In the genomic region with DNA sequence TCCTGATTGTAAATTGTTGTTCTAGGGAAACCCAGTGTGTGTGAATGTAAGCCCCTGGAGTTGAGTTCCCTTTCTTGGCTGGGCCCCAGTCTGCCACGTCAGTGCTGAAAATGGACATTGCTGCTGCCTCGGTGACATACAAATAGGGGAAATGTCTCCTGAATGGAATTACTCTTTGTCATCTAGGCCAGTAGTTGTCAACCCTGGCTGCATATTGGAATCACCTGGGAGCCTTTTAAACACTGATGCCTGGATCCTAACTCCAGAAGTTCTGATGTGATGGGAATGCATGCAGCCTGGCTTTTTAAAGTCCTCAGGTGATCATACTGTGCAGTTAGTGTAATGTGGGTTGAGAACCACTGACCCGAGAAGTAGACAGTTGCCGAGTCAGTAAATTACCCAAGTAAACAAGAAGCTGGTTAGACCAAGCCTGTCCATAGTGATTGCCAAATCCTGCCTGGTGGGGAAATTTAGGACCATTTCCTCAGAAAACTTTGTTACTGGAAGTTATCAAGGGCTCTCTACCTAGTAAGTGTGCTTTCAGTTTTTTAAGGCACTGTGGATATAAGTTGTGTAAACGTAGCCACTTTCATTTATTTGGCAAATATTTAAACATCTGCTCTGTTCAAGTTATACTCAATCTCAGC, we compare ENCODE assay signal across 11 cellular contexts. TPM values are rescaled to one million over a fixed set of nuclear protein-coding genes. Genes with fewer than 3 reads are reported as not detected.
DNase-seq lines count a peak whose midpoint lies in the region; ATAC-seq, FAIRE-seq and TF ChIP-seq lines count a peak whose summit lies in the region.
"Had no signal": no experiment of that assay in that cellular context is flagged by ENCODE, and none has a peak within 500 bp of the region (broad histone marks: within the 10 kb centered on the region; RNA-seq: fewer than 3 reads in every experiment).

No MANE protein-coding gene starts in this region.

- H3K4me3 ChIP-seq in GM12878 (no peak overlapping the region), HepG2 (replicated peaks in 1 of 3; ENCODE audit: insufficient read depth in 1 of 3, low read depth in 2 of 3, low read length in 3 of 3) (no peak overlapping the region), ovary (no peak overlapping the region)

- H3K4me3 Mint-ChIP-seq in activated T-cell treated with anti-CD3 and anti-CD28 coated beads, Interleukin-2, amount 50 U/mL, for 24 hours: peak overlapping the region; percentile 15
- peak overlapping the region in 1 of 2 donors; percentile 1 for H3K4me3 Mint-ChIP-seq in stimulated activated naive CD8-positive, alpha-beta T cell treated with anti-CD3 and anti-CD28 coated beads, Interleukin-15, amount 100 ng/mL, for 72 hours

- H3K4me2 ChIP-seq in GM12878 (ENCODE audit: control insufficient read depth, insufficient read depth) (peak overlapping the region; percentile 26), HepG2 (ENCODE audit: low read depth, low read length) (peak overlapping the region; percentile 16)

- WGBS in GM12878 (ENCODE audit: insufficient coverage, insufficient replicate concordance, low lambda C conversion rate, missing lambda C conversion rate): 2% methylated on average over 5 of the region's 5 CpGs
- 33% methylated on average over 5 of the region's 5 CpGs for WGBS in HepG2 (ENCODE audit: low lambda C conversion rate)
- WGBS in ovary, 3 donors: 83 to 90% (median 85%) methylated on average over 5 of the region's 5 CpGs

- H3K79me2 ChIP-seq in GM12878 (ENCODE audit: control insufficient read depth, insufficient read depth, low read length): no peaks in the 10 kb centered on the region
- H3K79me2 ChIP-seq in HepG2 (ENCODE audit: insufficient read depth, low read length): no peaks in the 10 kb centered on the region

- TF ChIP-seq CTCF in GM12878 (IDR thresholded peaks at IDR 0.05 in 2 of 3, conservative IDR thresholded peaks at IDR 0.05 in 1 of 3; ENCODE audit: control insufficient read depth in 2 of 3, extremely low read depth in 1 of 3, insufficient read depth in 1 of 3, low read depth in 3 of 3, low read length in 3 of 3) (no peak), HepG2 (CRISPR knock-in tag; IDR thresholded peaks at IDR 0.05) (no peak), ovary (IDR thresholded peaks at IDR 0.05) (no peak)

- no peak for DNase-seq in activated T-cell treated with anti-CD3 and anti-CD28 coated beads, Interleukin-2, amount 50 U/mL, for 24 hours
- no peak for DNase-seq in activated T-cell treated with anti-CD3 and anti-CD28 coated beads for 4 hours
- DNase-seq in GM12878 (ENCODE audit: low read depth, low spot score): no peak
- peak; percentile 61 for DNase-seq in HepG2 (ENCODE audit: low spot score)
- no peak for DNase-seq in stimulated activated naive CD8-positive, alpha-beta T cell treated with anti-CD3 and anti-CD28 coated beads, Interleukin-15, amount 100 ng/mL, for 72 hours
- no peak for DNase-seq in ovary
- no peak for DNase-seq in NCI-H82 (lab: John Stamatoyannopoulos, UW)
- no peak for DNase-seq in SIG-M5 (lab: John Stamatoyannopoulos, UW)
- DNase-seq: NCI-H2171, retina, SHP77 had no signal

- peaks cover 5% of the 10 kb centered on the region for H3K9me3 Mint-ChIP-seq in activated T-cell treated with anti-CD3 and anti-CD28 coated beads, Interleukin-2, amount 50 U/mL, for 24 hours
- peaks cover 9 to 20% of the 10 kb centered on the region in 2 donors for H3K9me3 Mint-ChIP-seq in stimulated activated naive CD8-positive, alpha-beta T cell treated with anti-CD3 and anti-CD28 coated beads, Interleukin-15, amount 100 ng/mL, for 72 hours

- TF ChIP-seq RAD21 in GM12878 (IDR thresholded peaks at IDR 0.05; ENCODE audit: insufficient read depth, low read depth, low read length): no peak
- no peak for TF ChIP-seq RAD21 in HepG2 (CRISPR knock-in tag; IDR thresholded peaks at IDR 0.05)

- H3K9ac ChIP-seq in GM12878 (ENCODE audit: control insufficient read depth, insufficient read depth, low read length) (no peak overlapping the region), HepG2 (ENCODE audit: insufficient read depth, low read depth, low read length) (no peak overlapping the region)

- no peak for FAIRE-seq in GM12878 (lab: Jason Lieb, UNC)
- FAIRE-seq in HepG2 (lab: Jason Lieb, UNC): peak; percentile 48

- ATAC-seq in GM12878: peak; percentile 69
- ATAC-seq in HepG2: peak; percentile 69
- peak; percentile 8 for ATAC-seq in stimulated activated naive CD8-positive, alpha-beta T cell treated with anti-CD3 and anti-CD28 coated beads, Interleukin-15, amount 100 ng/mL, for 72 hours

- intact Hi-C loops in GM12878 (cut with micrococcal nuclease; ENCODE audit: unreplicated experiment) (loop anchor here (10.0 kb wide), 1 partner anchor 250 kb away; no protein-coding TSS in a partner anchor), HepG2 (cut with micrococcal nuclease; ENCODE audit: unreplicated experiment) (no loop called here), ovary (cut with DNase I) (no loop called here)

- H4K20me1 ChIP-seq in GM12878 (ENCODE audit: control insufficient read depth, insufficient read depth): no peaks in the 10 kb centered on the region
- H4K20me1 ChIP-seq in HepG2 (ENCODE audit: insufficient read depth, low read length): no peaks in the 10 kb centered on the region

- H3K4me1 Mint-ChIP-seq in activated T-cell treated with anti-CD3 and anti-CD28 coated beads, Interleukin-2, amount 50 U/mL, for 24 hours (ENCODE audit: low read depth): peaks cover 76% of the 10 kb centered on the region
- peaks cover 36% of the 10 kb centered on the region for H3K4me1 Mint-ChIP-seq in stimulated activated naive CD8-positive, alpha-beta T cell treated with anti-CD3 and anti-CD28 coated beads, Interleukin-15, amount 100 ng/mL, for 72 hours

- POLR2A ChIA-PET in GM12878 (lab: Charles Lee) (interaction anchor here (0.9 to 1.3 kb wide), 5 partner anchors 9 to 90 kb away, joined by 3 to 7 read pairs (median 4); no protein-coding TSS in a partner anchor), HepG2 (lab: Yijun Ruan, JAX) (interaction anchor here (0.8 to 1.8 kb wide), 3 partner anchors 28 to 45 kb away, joined by 4 to 9 read pairs (median 6); partner anchors contain the start of gene IL1R1)

- CTCF ChIA-PET in GM12878 (lab: Yijun Ruan, JAX) (interaction anchor here (1.3 to 2.7 kb wide), 7 partner anchors 10 to 231 kb away, joined by 3 to 12 read pairs (median 5); no protein-coding TSS in a partner anchor), HepG2 (lab: Yijun Ruan, JAX; ENCODE audit: low intra/inter-chr PET ratio, low total read pairs) (no interaction called here)

- TSS peak; percentile 9 for BruUV-seq in GM12878 (replicated peaks; lab: Mats Ljungman, UMichigan)
- BruUV-seq in HepG2 (replicated peaks; lab: Mats Ljungman, UMichigan): no TSS peak

- TF ChIP-seq POLR2A in GM12878 (IDR thresholded peaks at IDR 0.05; ENCODE audit: low read depth, low read length) (no peak), HepG2 (IDR thresholded peaks at IDR 0.05; ENCODE audit: insufficient read depth in 1 of 2, low read depth in 2 of 2, low read length in 2 of 2) (no peak), ovary (IDR thresholded peaks at IDR 0.05) (no peak)

- H3K4me1 ChIP-seq in GM12878 (ENCODE audit: control insufficient read depth, insufficient read depth, low read length): peaks cover 14% of the 10 kb centered on the region
- peaks cover 72% of the 10 kb centered on the region for H3K4me1 ChIP-seq in HepG2 (ENCODE audit: insufficient read depth, low read length)
- peaks cover 4% of the 10 kb centered on the region for H3K4me1 ChIP-seq in ovary (ENCODE audit: insufficient read depth)

- RAD21 ChIA-PET in GM12878 (lab: Charles Lee; ENCODE audit: unreplicated experiment): interaction anchor here (0.6 to 3.8 kb wide), 13 partner anchors 10 to 125 kb away, joined by 3 to 32 read pairs (median 6); no protein-coding TSS in a partner anchor

- SMC1A ChIA-PET in GM12878 (lab: Charles Lee; ENCODE audit: uncharacterized antibody, unreplicated experiment): interaction anchor here (0.6 to 3.8 kb wide), 16 partner anchors 10 to 621 kb away, joined by 3 to 32 read pairs (median 6); no protein-coding TSS in a partner anchor

- in situ Hi-C loops in GM12878 (cut with MboI): no loop called here
- in situ Hi-C loops in HepG2 (cut with HindIII; ENCODE audit: extremely low pct_ligation_motif_present, low pct_unique_long_range_greater_than_20kb): no loop called here

- H3K27ac ChIP-seq in GM12878 (ENCODE audit: control insufficient read depth, insufficient read depth): peak overlapping the region; percentile 17; the same call in 1 of the 2 replicates
- H3K27ac ChIP-seq in HepG2 (ENCODE audit: extremely low read length, insufficient read depth, low read length): peak overlapping the region; percentile 25
- no peak overlapping the region for H3K27ac ChIP-seq in ovary

- H3K36me3 ChIP-seq in GM12878 (ENCODE audit: control insufficient read depth in 2 of 2, insufficient read depth in 2 of 2, low read length in 1 of 2) (no peaks in the 10 kb centered on the region), HepG2 (replicated peaks in 1 of 2; ENCODE audit: control insufficient read depth in 1 of 2, insufficient read depth in 2 of 2, low read length in 2 of 2) (no peaks in the 10 kb centered on the region), ovary (no peaks in the 10 kb centered on the region)

- H3K9me3 ChIP-seq in GM12878 (replicated peaks; ENCODE audit: control insufficient read depth, insufficient read depth, low read length): no peaks in the 10 kb centered on the region; the same call in 2 of the 3 replicates
- H3K9me3 ChIP-seq in HepG2 (ENCODE audit: low read length): no peaks in the 10 kb centered on the region
- H3K9me3 ChIP-seq in ovary: no peaks in the 10 kb centered on the region

- H3K27me3 Mint-ChIP-seq in activated T-cell treated with anti-CD3 and anti-CD28 coated beads, Interleukin-2, amount 50 U/mL, for 24 hours: peaks cover 3% of the 10 kb centered on the region
- H3K27me3 Mint-ChIP-seq in stimulated activated naive CD8-positive, alpha-beta T cell treated with anti-CD3 and anti-CD28 coated beads, Interleukin-15, amount 100 ng/mL, for 72 hours: peaks cover 9% of the 10 kb centered on the region

- peak overlapping the region; percentile 83 for H3K27ac Mint-ChIP-seq in activated T-cell treated with anti-CD3 and anti-CD28 coated beads, Interleukin-2, amount 50 U/mL, for 24 hours
- no peak overlapping the region for H3K27ac Mint-ChIP-seq in stimulated activated naive CD8-positive, alpha-beta T cell treated with anti-CD3 and anti-CD28 coated beads, Interleukin-15, amount 100 ng/mL, for 72 hours

- TF ChIP-seq EP300 in GM12878 (IDR thresholded peaks at IDR 0.05; ENCODE audit: borderline replicate concordance in 1 of 2, control insufficient read depth in 1 of 2, low read depth in 2 of 2, low read length in 2 of 2): no peak
- TF ChIP-seq EP300 in HepG2 (IDR thresholded peaks at IDR 0.05; ENCODE audit: low read depth in 2 of 2, low read length in 2 of 2): no peak
- no peak for TF ChIP-seq EP300 in HepG2 (CRISPR knock-in tag; IDR thresholded peaks at IDR 0.05; ENCODE audit: borderline replicate concordance)
- no peak for TF ChIP-seq EP300 in ovary (IDR thresholded peaks at IDR 0.05)

- H3K27me3 ChIP-seq in GM12878 (replicated peaks in 1 of 2; ENCODE audit: control insufficient read depth in 2 of 2, insufficient read depth in 2 of 2, low read length in 1 of 2): no peaks in the 10 kb centered on the region
- no peaks in the 10 kb centered on the region for H3K27me3 ChIP-seq in HepG2 (ENCODE audit: control insufficient read depth in 1 of 2, insufficient read depth in 2 of 2, low read length in 2 of 2)
- no peaks in the 10 kb centered on the region for H3K27me3 ChIP-seq in ovary

- H2AFZ ChIP-seq in GM12878 (ENCODE audit: control insufficient read depth, low read depth, low read length): peak overlapping the region; percentile 7; the same call in 1 of the 2 replicates
- no peak overlapping the region for H2AFZ ChIP-seq in HepG2 (ENCODE audit: low read length)

- peaks cover 34% of the 10 kb centered on the region for H3K36me3 Mint-ChIP-seq in activated T-cell treated with anti-CD3 and anti-CD28 coated beads, Interleukin-2, amount 50 U/mL, for 24 hours (ENCODE audit: low read depth)

RNA-seq across cellular contexts. Expression of gene IL1R1, which starts 27.6 kb away (rescaled TPM):
- 1.5 and 1.8 TPM in 2 replicates for total RNA-seq in GM12878 (2013; cell fraction: nucleolus; rRNA removed)
- total RNA-seq in GM12878 (2014; rRNA removed) (0.17 and 0.33 TPM in 2 replicates), GM12878 (2014; rRNA removed; fragmentation: Illumina TruSeq; extraction: Trizol) (0.32 and 0.45 TPM in 2 replicates), GM12878 (2021) (0.61 and 1.1 TPM in 2 replicates), HepG2 (2016; rRNA removed; fragmentation: Illumina TruSeq; extraction: Trizol) (38.0 and 48.3 TPM in 2 replicates), ovary (100 to 1,000 TPM in 2 of 7 donors, 10 to 100 TPM in 4, 1 to 10 TPM in 1; 6.5 to 142 (median 36.5) TPM)
- polyA plus RNA-seq in GM12878 (2011; ENCODE audit: low read depth): 0.73 TPM
- polyA plus RNA-seq in GM12878 (2011; rRNA removed) (13.2 and 19.9 TPM in 2 replicates), GM12878 (2014; fragmentation: Illumina TruSeq; extraction: Trizol) (0.81 and 0.86 TPM in 2 replicates), GM12878 (2014; fragmentation: Nextera tagmentation; extraction: Ambion mirVana) (under 1 TPM; 0.18 to 0.24 TPM), GM12878 (2014; rRNA removed) (0.32 and 0.42 TPM in 2 replicates), GM12878 (2016; fragmentation: Nextera tagmentation; extraction: Ambion mirVana) (under 1 TPM; 0.62 to 0.79 TPM), HepG2 (2011; rRNA removed) (81.2 and 93.1 TPM in 2 replicates), ovary (10 to 100 TPM; 36.3 to 76.7 TPM)
- polyA plus RNA-seq in GM12878 (2011; cell fraction: cytosol; rRNA removed): 8.8 and 10.2 TPM in 2 replicates
- 8.7 and 9.2 TPM in 2 replicates for polyA plus RNA-seq in GM12878 (2011; cell fraction: nucleus; rRNA removed)
- 0.88 and 1.3 TPM in 2 replicates for polyA plus RNA-seq in GM12878 (2012)
- 8.1 and 10.8 TPM in 2 replicates for polyA minus RNA-seq in GM12878 (2011; rRNA and poly(A)+ RNA removed)
- polyA minus RNA-seq in GM12878 (2011; cell fraction: cytosol; rRNA and poly(A)+ RNA removed): 2.3 and 2.7 TPM in 2 replicates
- 4.6 and 5.2 TPM in 2 replicates for polyA minus RNA-seq in GM12878 (2011; cell fraction: nucleus; rRNA and poly(A)+ RNA removed)
- total RNA-seq in HepG2 (2016; cell fraction: cytosol; rRNA removed; fragmentation: Illumina TruSeq; extraction: Trizol; ENCODE audit: low read depth): 15.9 and 21.1 TPM in 2 replicates
- 40.6 and 43.4 TPM in 2 replicates for total RNA-seq in HepG2 (2016; cell fraction: insoluble cytoplasmic fraction; rRNA removed; fragmentation: Illumina TruSeq; extraction: Trizol)
- 64.6 and 78.0 TPM in 2 replicates for total RNA-seq in HepG2 (2016; cell fraction: membrane; rRNA removed; fragmentation: Illumina TruSeq; extraction: Trizol)
- 35.3 and 37.4 TPM in 2 replicates for total RNA-seq in HepG2 (2016; cell fraction: nucleus; rRNA removed; fragmentation: Illumina TruSeq; extraction: Trizol)
- 67.4 and 75.1 TPM in 2 replicates for polyA plus RNA-seq in HepG2 (2011; cell fraction: cytosol; rRNA removed)
- 35.7 and 38.6 TPM in 2 replicates for polyA plus RNA-seq in HepG2 (2011; cell fraction: nucleus; rRNA removed)
- polyA plus RNA-seq in HepG2 (2012): 30.0 and 50.4 TPM in 2 replicates
- 29.7 and 33.1 TPM in 2 replicates for polyA plus RNA-seq in HepG2 (2016; cell fraction: cytosol; fragmentation: Illumina TruSeq; extraction: Trizol; ENCODE audit: low read depth)
- polyA plus RNA-seq in HepG2 (2016; cell fraction: insoluble cytoplasmic fraction; fragmentation: Illumina TruSeq; extraction: Trizol; ENCODE audit: low read depth): 48.4 and 48.5 TPM in 2 replicates
- 58.8 and 67.5 TPM in 2 replicates for polyA plus RNA-seq in HepG2 (2016; cell fraction: membrane; fragmentation: Illumina TruSeq; extraction: Trizol; ENCODE audit: low read depth)
- 57.0 and 61.8 TPM in 2 replicates for polyA plus RNA-seq in HepG2 (2016; cell fraction: nucleus; fragmentation: Illumina TruSeq; extraction: Trizol; ENCODE audit: insufficient read depth, low read depth)
- 1.5 and 93.0 TPM in 2 replicates for polyA minus RNA-seq in HepG2 (2011; rRNA and poly(A)+ RNA removed; ENCODE audit: low replicate concordance)
- 52.1 and 62.2 TPM in 2 replicates for polyA minus RNA-seq in HepG2 (2011; cell fraction: cytosol; rRNA and poly(A)+ RNA removed)
- polyA minus RNA-seq in HepG2 (2011; cell fraction: nucleus; rRNA and poly(A)+ RNA removed): 50.9 and 53.8 TPM in 2 replicates

Comparison
In these comparisons a context has a peak if more than half of its experiments do, and no peak if none do; other contexts are left out.
1. ATAC-seq: peak in every context shown above with its lines; median percentile 69 in GM12878; 69 in HepG2; 8 in stimulated activated naive CD8-positive, alpha-beta T cell treated with anti-CD3 and anti-CD28 coated beads, Interleukin-15, amount 100 ng/mL, for 72 hours.
2. H3K27ac ChIP-seq: peak in GM12878 (single experiment) and HepG2 (single experiment); none in ovary (0 of 2).